Comparison of ENCODE assay signal across 8 cellular contexts in the genomic region with DNA sequence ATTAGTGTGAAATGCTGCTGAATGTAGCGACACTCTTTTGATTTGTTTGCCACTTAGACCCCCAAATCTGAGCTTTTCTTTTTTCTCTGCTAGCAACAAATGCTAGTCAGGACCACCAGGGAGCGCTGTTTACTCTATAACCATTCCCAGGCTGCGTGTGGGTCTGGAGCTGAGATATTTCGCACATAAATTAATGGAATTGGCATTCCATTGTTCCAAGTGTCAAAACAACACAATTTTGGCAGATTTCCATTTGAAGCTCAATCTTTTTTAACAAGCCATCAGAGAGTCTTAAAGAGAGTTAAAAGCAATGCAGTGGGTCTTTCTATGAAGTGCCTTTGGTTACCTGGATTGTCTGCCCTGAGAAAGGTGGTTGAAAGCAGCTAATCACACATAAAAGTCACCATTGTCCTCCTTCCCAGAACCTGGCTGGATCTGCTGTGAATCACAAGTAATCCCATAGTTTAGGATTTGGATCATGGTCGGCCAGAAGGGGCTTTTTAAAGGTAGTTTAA. TPM values are rescaled to one million over a fixed set of nuclear protein-coding genes. Genes with fewer than 3 reads are reported as not detected.
DNase-seq lines count a peak whose midpoint lies in the region; TF ChIP-seq lines count a peak whose summit lies in the region.

No MANE protein-coding gene starts in this region.

- H3K4me3 Mint-ChIP-seq in nephron, result no peak overlapping the region

- peak; percentile 10 for DNase-seq in activated CD4-positive, alpha-beta T cell treated with anti-CD3 and anti-CD28 coated beads for 48 hours
- no peak for DNase-seq in activated CD4-positive, alpha-beta T cell treated with anti-CD3 and anti-CD28 coated beads, Interleukin-2, amount 50 U/mL, for 1 hour
- peak; percentile 3 for DNase-seq in NCI-H2196 treated with DMSO at 0.1 percent for 48 hours (lab: John Stamatoyannopoulos, UW; ENCODE audit: unreplicated experiment)
- DNase-seq in dermis blood vessel endothelial cell, result peak; percentile 46
- no peak for DNase-seq in T-helper 9 cell
- no peak for DNase-seq in mucosa of gallbladder (ENCODE audit: low spot score)
- no peak for DNase-seq in NCI-H2227 treated with DMSO at 0.1 percent for 48 hours (lab: John Stamatoyannopoulos, UW)

- no peaks in the 10 kb centered on the region for H3K36me3 Mint-ChIP-seq in nephron (ENCODE audit: low read depth)

- TF ChIP-seq CTCF in nephron (IDR thresholded peaks at IDR 0.05; ENCODE audit: unreplicated experiment in 3 of 3), result peak; percentile 86 to 92 (median 92)

- H3K9me3 Mint-ChIP-seq in nephron, result peaks cover 17% of the 10 kb centered on the region

- H3K4me1 Mint-ChIP-seq in nephron, result peaks cover 14% of the 10 kb centered on the region

- H3K27ac Mint-ChIP-seq in nephron, result no peak overlapping the region

- peaks cover 26% of the 10 kb centered on the region for H3K27me3 Mint-ChIP-seq in nephron (ENCODE audit: low read depth)

RNA-seq across cellular contexts. Expression of a gene that starts 7.4 kb away (rescaled TPM):
- total RNA-seq in dermis blood vessel endothelial cell, result not detected in 2 replicates
- 6.7 TPM for total RNA-seq in mucosa of gallbladder

Comparison
In these comparisons a context has a peak if more than half of its experiments do, and no peak if none do; other contexts are left out.
1. DNase-seq: peak in activated CD4-positive, alpha-beta T cell treated with anti-CD3 and anti-CD28 coated beads for 48 hours (single experiment), NCI-H2196 treated with DMSO at 0.1 percent for 48 hours (single experiment) and dermis blood vessel endothelial cell (single experiment); none in activated CD4-positive, alpha-beta T cell treated with anti-CD3 and anti-CD28 coated beads, Interleukin-2, amount 50 U/mL, for 1 hour (single experiment), T-helper 9 cell (single experiment), mucosa of gallbladder (single experiment) and NCI-H2227 treated with DMSO at 0.1 percent for 48 hours (single experiment).